ENCODE assay signal across 26 cellular contexts in the genomic region with DNA sequence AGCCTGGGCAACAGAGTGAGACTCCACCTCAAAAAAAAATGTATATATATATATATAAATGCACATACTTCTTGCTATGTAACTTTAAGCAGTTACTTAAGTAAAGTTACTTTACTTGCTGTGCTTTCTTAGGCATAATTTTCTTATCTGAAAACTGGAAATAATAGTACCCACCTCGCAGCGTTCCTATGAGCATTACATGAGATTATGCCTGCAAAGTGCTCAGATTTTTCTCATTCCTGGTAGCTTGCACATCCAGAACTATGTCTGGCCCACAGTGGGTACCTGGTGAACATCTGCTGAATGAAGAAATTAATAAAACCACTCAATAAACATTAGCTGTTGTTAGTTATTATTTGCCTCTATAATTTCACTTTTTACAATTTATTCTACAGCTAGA. TPM values are rescaled to one million over a fixed set of nuclear protein-coding genes. Genes with fewer than 3 reads are reported as not detected.
"Had no signal": no experiment of that assay in that cellular context is flagged by ENCODE, and none has a peak within 500 bp of the region (broad histone marks: within the 10 kb centered on the region; RNA-seq: fewer than 3 reads in every experiment).

No MANE protein-coding gene starts in this region.

- H3K4me3 ChIP-seq: stomach, suprapubic skin, testis, thoracic aorta, thyroid gland, tibial artery, tibial nerve, transverse colon, upper lobe of left lung, upper lobe of right lung, uterus, vagina had no signal

- H3K9me3 ChIP-seq: suprapubic skin, testis, thoracic aorta, thyroid gland, tibial artery, tibial nerve, transverse colon, upper lobe of left lung, upper lobe of right lung, uterus, vagina had no signal

- H3K27me3 ChIP-seq: testis, thyroid gland had no signal

- H3K4me1 ChIP-seq: uterus had no signal

- H3K36me3 ChIP-seq: stomach, suprapubic skin, thoracic aorta, thyroid gland, tibial artery, tibial nerve, transverse colon, upper lobe of left lung, upper lobe of right lung, uterus, vagina had no signal

- ATAC-seq: stimulated activated effector memory CD8-positive, alpha-beta T cell treated with anti-CD3 and anti-CD28 coated beads, Interleukin-12 subunit alpha, Interleukin-12 subunit beta, amount 100 ng/mL, for 72 hours; stimulated activated memory B cell treated with anti-CD40 and anti-IgM and Interleukin-4, amounts not matched to agents 10 μg/mL and 1 μg/mL and 100 μg/mL, for 72 hours; stimulated activated naive B cell treated with anti-CD40 and anti-IgM and Interleukin-4, amounts not matched to agents 10 μg/mL and 1 μg/mL and 100 μg/mL, for 72 hours; stimulated activated naive CD8-positive, alpha-beta T cell treated with anti-CD3 and anti-CD28 coated beads, Interleukin-15, amount 100 ng/mL, for 72 hours; stimulated activated naive CD8-positive, alpha-beta T cell treated with anti-CD3 and anti-CD28 coated beads, Interleukin-15, Interleukin-2, amounts not matched to agents 100 U/mL and 50 U/mL, for 24 hours; upper lobe of right lung had no signal

- H3K27ac ChIP-seq: stomach, suprapubic skin, testis, thoracic aorta, thyroid gland, tibial artery, tibial nerve, transverse colon, upper lobe of left lung, upper lobe of right lung, uterus, vagina had no signal

- DNase-seq: stimulated activated CD4-positive, alpha-beta T cell treated with anti-CD3 and anti-CD28 coated beads, Interleukin-2, amount 100 ng/mL, for 48 hours; stimulated activated CD4-positive, alpha-beta T cell treated with anti-CD3 and anti-CD28 coated beads, Interleukin-4, amount 100 ng/mL, for 1 hour; stimulated activated CD4-positive, alpha-beta T cell treated with anti-CD3 and anti-CD28 coated beads, Interleukin-4, amount 100 ng/mL, for 24 hours; stimulated activated CD4-positive, alpha-beta T cell treated with anti-CD3 and anti-CD28 coated beads, Interleukin-4, amount 100 ng/mL, for 4 hours; stimulated activated CD8-positive, alpha-beta memory T cell treated with anti-CD3 and anti-CD28 coated beads, Interleukin-4, amount 100 ng/mL, for 48 hours; stimulated activated naive B cell treated with anti-CD40 and anti-IgM and Interleukin-4, amounts not matched to agents 10 μg/mL and 1 μg/mL and 100 μg/mL, for 72 hours; stimulated activated naive CD4-positive, alpha-beta T cell; stimulated activated naive CD4-positive, alpha-beta T cell treated with Interleukin-2 at 50 U/mL for 16 hours; stimulated activated naive CD8-positive, alpha-beta T cell treated with anti-CD3 and anti-CD28 coated beads, Interleukin-15, amount 100 ng/mL, for 72 hours; stimulated activated naive CD8-positive, alpha-beta T cell treated with anti-CD3 and anti-CD28 coated beads, Interleukin-15, Interleukin-2, amounts not matched to agents 100 U/mL and 50 U/mL, for 24 hours; stomach; substantia nigra; testis; thyroid gland; tibial artery; transverse colon; upper lobe of left lung; uterus had no signal

RNA-seq across cellular contexts. Expression of a gene that starts 59.9 kb away (rescaled TPM):
- polyA plus RNA-seq: stomach, urinary bladder had no signal
